In the genomic region with DNA sequence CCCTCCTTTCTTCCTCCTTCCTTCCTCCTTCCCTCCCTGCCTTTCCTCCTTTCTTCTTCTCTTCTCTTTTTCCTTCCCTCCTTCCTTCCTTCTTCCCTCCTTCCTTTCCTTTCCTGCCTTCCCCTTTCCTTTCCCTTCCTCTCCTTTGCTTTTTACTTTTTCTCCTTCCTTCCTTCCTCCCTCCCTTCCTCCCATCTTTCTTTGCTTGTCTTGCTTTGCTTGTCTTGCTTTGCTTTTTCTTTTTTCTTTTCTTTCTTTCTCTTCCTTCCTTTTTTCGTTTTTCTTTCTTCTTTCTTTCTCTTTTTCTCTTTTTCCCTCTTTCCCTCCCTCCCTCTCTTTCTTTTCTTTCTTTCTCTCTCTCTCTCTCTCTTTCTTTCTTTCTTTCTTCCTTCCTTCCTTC, we compare ENCODE assay signal across 27 cellular contexts.
"Had no signal": no experiment of that assay in that cellular context is flagged by ENCODE, and none has a peak within 500 bp of the region (broad histone marks: within the 10 kb centered on the region; RNA-seq: fewer than 3 reads in every experiment).

No MANE protein-coding gene starts in this region.

- ATAC-seq: activated CD4-positive, alpha-beta T cell treated with anti-CD3 and anti-CD28 coated beads for 36 hours; activated T-helper 17 cell treated with anti-CD3 and anti-CD28 coated beads, Interleukin-2, amount 50 U/mL, for 72 hours; T-cell had no signal

- H3K27me3 ChIP-seq: brain microvascular endothelial cell, cardiac muscle cell had no signal

- H3K4me3 ChIP-seq: cardiac muscle cell, SK-N-MC had no signal

- H3K27me3 Mint-ChIP-seq: activated CD4-positive, alpha-beta memory T cell treated with anti-CD3 and anti-CD28 coated beads, Interleukin-2, amount 10 ng/mL, durations not matched to agents 7 days and 5 days; activated T-helper 17 cell treated with anti-CD3 and anti-CD28 coated beads, Interleukin-2, amount 50 U/mL, for 72 hours had no signal

- H3K4me1 Mint-ChIP-seq: activated CD4-positive, alpha-beta memory T cell treated with anti-CD3 and anti-CD28 coated beads, Interleukin-2, amount 10 ng/mL, durations not matched to agents 7 days and 5 days; activated CD4-positive, alpha-beta T cell treated with anti-CD3 and anti-CD28 coated beads for 36 hours; activated T-helper 17 cell treated with anti-CD3 and anti-CD28 coated beads, Interleukin-2, amount 50 U/mL, for 72 hours; T-cell had no signal

- H3K9me3 Mint-ChIP-seq: activated CD4-positive, alpha-beta memory T cell treated with anti-CD3 and anti-CD28 coated beads, Interleukin-2, amount 10 ng/mL, durations not matched to agents 7 days and 5 days; activated naive CD4-positive, alpha-beta T cell treated with anti-CD3 and anti-CD28 coated beads for 36 hours; T-cell had no signal

- H3K36me3 ChIP-seq: brain microvascular endothelial cell, cardiac muscle cell had no signal

- H3K4me3 Mint-ChIP-seq: activated CD4-positive, alpha-beta memory T cell treated with anti-CD3 and anti-CD28 coated beads, Interleukin-2, amount 10 ng/mL, durations not matched to agents 7 days and 5 days; activated CD4-positive, alpha-beta T cell treated with anti-CD3 and anti-CD28 coated beads for 36 hours; activated naive CD4-positive, alpha-beta T cell treated with anti-CD3 and anti-CD28 coated beads for 36 hours; activated naive CD8-positive, alpha-beta T cell; activated T-helper 17 cell treated with anti-CD3 and anti-CD28 coated beads, Interleukin-2, amount 50 U/mL, for 72 hours; T-cell had no signal

- DNase-seq: activated CD4-positive, alpha-beta memory T cell treated with anti-CD3 and anti-CD28 coated beads, Interleukin-2, amount 10 ng/mL, durations not matched to agents 7 days and 5 days; activated CD4-positive, alpha-beta T cell treated with anti-CD3 and anti-CD28 coated beads for 36 hours; activated CD4-positive, alpha-beta T cell treated with anti-CD3 and anti-CD28 coated beads, Interleukin-2, amount 50 U/mL, for 1 hour; activated gamma-delta T cell; activated naive CD4-positive, alpha-beta T cell treated with anti-CD3 and anti-CD28 coated beads for 36 hours; activated T-cell treated with anti-CD3 and anti-CD28 coated beads for 4 hours; activated T-cell treated with anti-CD3 and anti-CD28 coated beads, Interleukin-2, amount 50 U/mL, for 48 hours; amygdala; cerebellar nuclear complex; NCI-H1092; NCI-H1417; NCI-H1694; NCI-H2029; NCI-H2107; NCI-H2171 treated with DMSO at 0.1 percent for 48 hours; NCI-H345; NCI-H510A treated with DMSO at 0.1 percent for 48 hours; NCI-H69; NK-92 treated with Interleukin-12 subunit alpha and Interleukin-12 subunit beta, amount 100 ng/mL, for 24 hours; T-cell; T-helper 2 cell; T1000 had no signal

- H3K27ac ChIP-seq: brain microvascular endothelial cell, cardiac muscle cell, SK-N-MC had no signal

- H3K27ac Mint-ChIP-seq: activated CD4-positive, alpha-beta memory T cell treated with anti-CD3 and anti-CD28 coated beads, Interleukin-2, amount 10 ng/mL, durations not matched to agents 7 days and 5 days; activated CD4-positive, alpha-beta T cell treated with anti-CD3 and anti-CD28 coated beads for 36 hours; activated naive CD4-positive, alpha-beta T cell treated with anti-CD3 and anti-CD28 coated beads for 36 hours; activated naive CD8-positive, alpha-beta T cell; activated T-helper 17 cell treated with anti-CD3 and anti-CD28 coated beads, Interleukin-2, amount 50 U/mL, for 72 hours; T-cell had no signal
